16 cellular contexts compared by ENCODE assay signal in genomic region chr12:104702565-104703139, GRCh38.
DNase-seq lines count a peak whose midpoint lies in the region; ATAC-seq, FAIRE-seq and TF ChIP-seq lines count a peak whose summit lies in the region.
"Had no signal": no experiment of that assay in that cellular context is flagged by ENCODE, and none has a peak within 500 bp of the region (broad histone marks: within the 10 kb centered on the region; RNA-seq: fewer than 3 reads in every experiment).

No MANE protein-coding gene starts in this region.

- H3K79me2 ChIP-seq in HepG2 (ENCODE audit: insufficient read depth, low read length) = no peaks in the 10 kb centered on the region
- no peaks in the 10 kb centered on the region for H3K79me2 ChIP-seq in SK-N-SH (ENCODE audit: insufficient read depth)

- TF ChIP-seq EP300 in HepG2 (IDR thresholded peaks at IDR 0.05; ENCODE audit: low read depth in 2 of 2, low read length in 2 of 2) (no peak), HepG2 (CRISPR knock-in tag; IDR thresholded peaks at IDR 0.05; ENCODE audit: borderline replicate concordance) (no peak), SK-N-SH (IDR thresholded peaks at IDR 0.05; ENCODE audit: borderline replicate concordance in 1 of 2, low read depth in 1 of 2, low read length in 1 of 2) (no peak)

- H3K9me3 ChIP-seq in liver (ENCODE audit: control insufficient read depth in 4 of 4, low read length in 3 of 4) = no peaks in the 10 kb centered on the region
- no peaks in the 10 kb centered on the region for H3K9me3 ChIP-seq in HepG2 (ENCODE audit: low read length)
- H3K9me3 ChIP-seq in mucosa of descending colon = no peaks in the 10 kb centered on the region
- H3K9me3 ChIP-seq in SK-N-SH = no peaks in the 10 kb centered on the region
- H3K9me3 ChIP-seq: A549, SJCRH30 had no signal

- POLR2A ChIA-PET in HepG2 (lab: Yijun Ruan, JAX) (no interaction called here), SK-N-SH (lab: Yijun Ruan, JAX) (no interaction called here)

- no peak for TF ChIP-seq POLR2A in HepG2 (IDR thresholded peaks at IDR 0.05; ENCODE audit: insufficient read depth in 1 of 2, low read depth in 2 of 2, low read length in 2 of 2)

- H2AFZ ChIP-seq in HepG2 (ENCODE audit: low read length) (no peak overlapping the region), SK-N-SH (ENCODE audit: low read depth) (no peak overlapping the region)

- TF ChIP-seq CTCF in liver (IDR thresholded peaks at IDR 0.05; ENCODE audit: low read depth, low read length, missing input control) (no peak), HepG2 (CRISPR knock-in tag; IDR thresholded peaks at IDR 0.05) (no peak), fibroblast of pulmonary artery (IDR thresholded peaks at IDR 0.05; ENCODE audit: low read length, missing control alignments) (no peak), mucosa of descending colon (IDR thresholded peaks at IDR 0.05) (no peak), SK-N-SH (IDR thresholded peaks at IDR 0.05) (no peak)

- H3F3A ChIP-seq in SK-N-SH (replicated peaks; ENCODE audit: insufficient read depth) = peaks cover 5% of the 10 kb centered on the region

- H3K4me3 ChIP-seq in liver (ENCODE audit: low read depth in 1 of 3, low read length in 3 of 3) = no peak overlapping the region
- no peak overlapping the region for H3K4me3 ChIP-seq in HepG2 (replicated peaks in 1 of 3; ENCODE audit: insufficient read depth in 1 of 3, low read depth in 2 of 3, low read length in 3 of 3)
- H3K4me3 ChIP-seq in fibroblast of pulmonary artery (replicated peaks; ENCODE audit: low read depth, low read length) = no peak overlapping the region
- no peak overlapping the region for H3K4me3 ChIP-seq in mucosa of descending colon
- no peak overlapping the region for H3K4me3 ChIP-seq in SK-N-SH (ENCODE audit: low read depth in 2 of 2, low read length in 1 of 2)
- H3K4me3 ChIP-seq: A549, SJCRH30 had no signal

- ATAC-seq in HepG2 (no peak), mucosa of descending colon (peak; percentile 39), HG03095 (IDR thresholded peaks at IDR 0.05; ENCODE audit: unreplicated experiment) (no peak)

- H3K9ac ChIP-seq in liver (ENCODE audit: low read depth in 1 of 2, low read length in 2 of 2) (no peak overlapping the region), HepG2 (ENCODE audit: insufficient read depth, low read depth, low read length) (no peak overlapping the region), SK-N-SH (no peak overlapping the region)

- CTCF ChIA-PET in HepG2 (lab: Yijun Ruan, JAX; ENCODE audit: low intra/inter-chr PET ratio, low total read pairs) (no interaction called here), SK-N-SH (lab: Yijun Ruan, JAX) (interaction anchor here (1.4 kb wide), 1 partner anchor 321 kb away, joined by 3 read pairs; no protein-coding TSS in a partner anchor)

- in situ Hi-C loops in HepG2 (cut with HindIII; ENCODE audit: extremely low pct_ligation_motif_present, low pct_unique_long_range_greater_than_20kb) = no loop called here

- H3K36me3 ChIP-seq in liver (ENCODE audit: control insufficient read depth in 4 of 4, insufficient read depth in 3 of 4, low read depth in 1 of 4, low read length in 3 of 4) (no peaks in the 10 kb centered on the region), HepG2 (replicated peaks in 1 of 2; ENCODE audit: control insufficient read depth in 1 of 2, insufficient read depth in 2 of 2, low read length in 2 of 2) (no peaks in the 10 kb centered on the region), mucosa of descending colon (ENCODE audit: low read depth) (no peaks in the 10 kb centered on the region), SK-N-SH (replicated peaks in 1 of 2; ENCODE audit: control insufficient read depth in 1 of 2, insufficient read depth in 2 of 2, low read length in 1 of 2) (no peaks in the 10 kb centered on the region)
- H3K36me3 ChIP-seq: SJCRH30 had no signal

- H3K27me3 ChIP-seq in liver (ENCODE audit: control insufficient read depth in 4 of 4, insufficient read depth in 4 of 4, low read length in 3 of 4) (no peaks in the 10 kb centered on the region), HepG2 (ENCODE audit: control insufficient read depth in 1 of 2, insufficient read depth in 2 of 2, low read length in 2 of 2) (peaks cover 2 to 35% of the 10 kb centered on the region in 2 experiments; a peak in 4 of 5 replicates), SK-N-SH (ENCODE audit: insufficient read depth) (no peaks in the 10 kb centered on the region)
- H3K27me3 ChIP-seq: SJCRH30 had no signal

- intact Hi-C loops in HepG2 (cut with micrococcal nuclease; ENCODE audit: unreplicated experiment) = no loop called here
- intact Hi-C loops in mucosa of descending colon (cut with DNase I, micrococcal nuclease) = no loop called here

- H3K27ac ChIP-seq in liver (ENCODE audit: low read depth in 1 of 2, low read length in 2 of 2) (no peak overlapping the region), HepG2 (ENCODE audit: extremely low read length, insufficient read depth, low read length) (no peak overlapping the region), SK-N-SH (ENCODE audit: low read depth in 2 of 2, low read length in 1 of 2) (no peak overlapping the region)
- H3K27ac ChIP-seq: A549, SJCRH30 had no signal

- no peaks in the 10 kb centered on the region for H3K4me1 ChIP-seq in liver (ENCODE audit: control insufficient read depth in 4 of 4, insufficient read depth in 4 of 4, low read length in 3 of 4)
- no peaks in the 10 kb centered on the region for H3K4me1 ChIP-seq in HepG2 (ENCODE audit: insufficient read depth, low read length)
- H3K4me1 ChIP-seq in mucosa of descending colon (ENCODE audit: low read depth) = no peaks in the 10 kb centered on the region
- peaks cover 3 to 12% of the 10 kb centered on the region in 2 experiments; a peak in 2 of 4 replicates for H3K4me1 ChIP-seq in SK-N-SH (ENCODE audit: control insufficient read depth in 1 of 2, insufficient read depth in 2 of 2, low read depth in 1 of 2, low read length in 1 of 2)
- H3K4me1 ChIP-seq: SJCRH30 had no signal

- H4K20me1 ChIP-seq in HepG2 (ENCODE audit: insufficient read depth, low read length) = no peaks in the 10 kb centered on the region
- no peaks in the 10 kb centered on the region for H4K20me1 ChIP-seq in SK-N-SH (ENCODE audit: insufficient read depth)

- no peaks in the 10 kb centered on the region for H3K9me2 ChIP-seq in SK-N-SH

- BruUV-seq in HepG2 (replicated peaks; lab: Mats Ljungman, UMichigan) = no TSS peak

- no peak for FAIRE-seq in HepG2 (lab: Jason Lieb, UNC)
- FAIRE-seq: TTC549 had no signal

- 81% methylated on average over 21 of the region's 21 CpGs for WGBS in liver
- WGBS in HepG2 (ENCODE audit: low lambda C conversion rate) = 54% methylated on average over 21 of the region's 21 CpGs
- 91% methylated on average over 16 of the region's 21 CpGs for WGBS in SK-N-SH (ENCODE audit: low lambda C conversion rate)

- TF ChIP-seq RAD21 in liver (IDR thresholded peaks at IDR 0.05) = no peak
- no peak for TF ChIP-seq RAD21 in HepG2 (CRISPR knock-in tag; IDR thresholded peaks at IDR 0.05)
- TF ChIP-seq RAD21 in SK-N-SH (IDR thresholded peaks at IDR 0.05; ENCODE audit: low read length) = no peak

- no peak overlapping the region for H3K4me2 ChIP-seq in HepG2 (ENCODE audit: low read depth, low read length)
- no peak overlapping the region for H3K4me2 ChIP-seq in SK-N-SH
- H3K4me2 ChIP-seq: A549 had no signal

- no peak for DNase-seq in HepG2 (ENCODE audit: low spot score)
- peak; percentile 72 for DNase-seq in fibroblast of pulmonary artery (ENCODE audit: low read depth)
- DNase-seq in mucosa of descending colon = peak; percentile 29 to 62 (median 39)
- DNase-seq in kidney tubule cell (ENCODE audit: low spot score) = no peak
- no peak for DNase-seq in SK-N-SH
- no peak for DNase-seq in NK-92 treated with Interleukin-12 subunit alpha and Interleukin-12 subunit beta, amount 100 ng/mL, for 24 hours (lab: John Stamatoyannopoulos, UW)
- DNase-seq: activated CD8-positive, alpha-beta memory T cell treated with anti-CD3 and anti-CD28 coated beads for 24 hours; activated naive CD4-positive, alpha-beta T cell treated with Interleukin-2 at 50 U/mL for 16 hours; foreskin melanocyte; Karpas-422; NCI-H2029 treated with DMSO at 0.1 percent for 48 hours; SJCRH30 had no signal

TF ChIP-seq in liver, 16 proteins besides CTCF, POLR2A, EP300 and RAD21 (continues in another document):
- no peak for TF ChIP-seq EGR1 (IDR thresholded peaks at IDR 0.05; ENCODE audit: low read depth in 2 of 2)
- peak; percentile 89 for TF ChIP-seq NR2F2 (IDR thresholded peaks at IDR 0.05)
- TF ChIP-seq ATF3 (IDR thresholded peaks at IDR 0.05) = no peak
- peak; percentile 20 for TF ChIP-seq SP1 (IDR thresholded peaks at IDR 0.05)

TF ChIP-seq in HepG2, 621 proteins besides CTCF, POLR2A, EP300 and RAD21 (continues in another document):
- TF ChIP-seq SIX4 (CRISPR knock-in tag; IDR thresholded peaks at IDR 0.05) (no peak), ZNF510 (CRISPR knock-in tag; IDR thresholded peaks at IDR 0.05; ENCODE audit: low read depth) (no peak), ATF2 (CRISPR knock-in tag; IDR thresholded peaks at IDR 0.05) (no peak), NCOA1 (CRISPR knock-in tag; IDR thresholded peaks at IDR 0.05) (no peak)

TF ChIP-seq in SK-N-SH, 30 proteins besides CTCF, POLR2A, EP300 and RAD21 (continues in another document):
- TF ChIP-seq MEF2A (IDR thresholded peaks at IDR 0.05; ENCODE audit: borderline replicate concordance, low read depth) (no peak), SIN3A (IDR thresholded peaks at IDR 0.05; ENCODE audit: borderline replicate concordance, low read depth, low read length) (no peak), FOXJ3 (CRISPR knock-in tag; IDR thresholded peaks at IDR 0.05) (no peak), RXRA (IDR thresholded peaks at IDR 0.05; ENCODE audit: borderline replicate concordance, low read depth) (no peak), MAX (IDR thresholded peaks at IDR 0.05; ENCODE audit: low read depth) (no peak)

Comparison
In these comparisons a context has a peak if more than half of its experiments do, and no peak if none do; other contexts are left out.
1. DNase-seq: peak in fibroblast of pulmonary artery (single experiment) and mucosa of descending colon (3 of 3); none in HepG2 (single experiment), kidney tubule cell (single experiment), SK-N-SH (single experiment) and NK-92 treated with Interleukin-12 subunit alpha and Interleukin-12 subunit beta, amount 100 ng/mL, for 24 hours (single experiment).